In genomic region chrX:15938072-15938471, GRCh38 we compare ENCODE assay signal across 3 cellular contexts.
TF ChIP-seq lines count a peak whose summit lies in the region.

No MANE protein-coding gene starts in this region.

TF ChIP-seq in A549, 52 proteins besides CTCF, POLR2A, EP300 and RAD21:
- no peak for TF ChIP-seq NFE2L2 (conservative IDR thresholded peaks at IDR 0.05; ENCODE audit: low read length)
- TF ChIP-seq, protein P1, sequence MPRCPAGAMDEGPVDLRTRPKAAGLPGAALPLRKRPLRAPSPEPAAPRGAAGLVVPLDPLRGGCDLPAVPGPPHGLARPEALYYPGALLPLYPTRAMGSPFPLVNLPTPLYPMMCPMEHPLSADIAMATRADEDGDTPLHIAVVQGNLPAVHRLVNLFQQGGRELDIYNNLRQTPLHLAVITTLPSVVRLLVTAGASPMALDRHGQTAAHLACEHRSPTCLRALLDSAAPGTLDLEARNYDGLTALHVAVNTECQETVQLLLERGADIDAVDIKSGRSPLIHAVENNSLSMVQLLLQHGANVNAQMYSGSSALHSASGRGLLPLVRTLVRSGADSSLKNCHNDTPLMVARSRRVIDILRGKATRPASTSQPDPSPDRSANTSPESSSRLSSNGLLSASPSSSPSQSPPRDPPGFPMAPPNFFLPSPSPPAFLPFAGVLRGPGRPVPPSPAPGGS (IDR thresholded peaks at IDR 0.05) = no peak
- no peak for TF ChIP-seq HDAC2 (IDR thresholded peaks at IDR 0.05)
- no peak for TF ChIP-seq ZFP36 (IDR thresholded peaks at IDR 0.05; ENCODE audit: borderline replicate concordance, partially characterized antibody)
- TF ChIP-seq ZC3H11A (IDR thresholded peaks at IDR 0.05) = no peak
- TF ChIP-seq POLR2AphosphoS2 (conservative IDR thresholded peaks at IDR 0.05; ENCODE audit: low read length) = no peak
- TF ChIP-seq NR3C1 (IDR thresholded peaks at IDR 0.05) = no peak
- TF ChIP-seq TFCP2L1 (CRISPR knock-in tag; IDR thresholded peaks at IDR 0.05) = no peak
- TF ChIP-seq, protein P2, sequence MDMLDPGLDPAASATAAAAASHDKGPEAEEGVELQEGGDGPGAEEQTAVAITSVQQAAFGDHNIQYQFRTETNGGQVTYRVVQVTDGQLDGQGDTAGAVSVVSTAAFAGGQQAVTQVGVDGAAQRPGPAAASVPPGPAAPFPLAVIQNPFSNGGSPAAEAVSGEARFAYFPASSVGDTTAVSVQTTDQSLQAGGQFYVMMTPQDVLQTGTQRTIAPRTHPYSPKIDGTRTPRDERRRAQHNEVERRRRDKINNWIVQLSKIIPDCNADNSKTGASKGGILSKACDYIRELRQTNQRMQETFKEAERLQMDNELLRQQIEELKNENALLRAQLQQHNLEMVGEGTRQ (IDR thresholded peaks at IDR 0.05) = no peak
- no peak for TF ChIP-seq KDM1A (IDR thresholded peaks at IDR 0.05; ENCODE audit: low read depth)
- TF ChIP-seq, protein P3, sequence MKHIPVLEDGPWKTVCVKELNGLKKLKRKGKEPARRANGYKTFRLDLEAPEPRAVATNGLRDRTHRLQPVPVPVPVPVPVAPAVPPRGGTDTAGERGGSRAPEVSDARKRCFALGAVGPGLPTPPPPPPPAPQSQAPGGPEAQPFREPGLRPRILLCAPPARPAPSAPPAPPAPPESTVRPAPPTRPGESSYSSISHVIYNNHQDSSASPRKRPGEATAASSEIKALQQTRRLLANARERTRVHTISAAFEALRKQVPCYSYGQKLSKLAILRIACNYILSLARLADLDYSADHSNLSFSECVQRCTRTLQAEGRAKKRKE (CRISPR knock-in tag; IDR thresholded peaks at IDR 0.05; ENCODE audit: low read depth) = no peak
TF ChIP-seq in A549: peak in this region for 0.

TF ChIP-seq in WTC11, 78 proteins besides CTCF, POLR2A, EP300 and RAD21:
- peak; percentile 59; the same call in 1 of the 2 replicates for TF ChIP-seq PRDM15 (CRISPR knock-in tag; IDR thresholded peaks at IDR 0.05)
- TF ChIP-seq, protein P4, sequence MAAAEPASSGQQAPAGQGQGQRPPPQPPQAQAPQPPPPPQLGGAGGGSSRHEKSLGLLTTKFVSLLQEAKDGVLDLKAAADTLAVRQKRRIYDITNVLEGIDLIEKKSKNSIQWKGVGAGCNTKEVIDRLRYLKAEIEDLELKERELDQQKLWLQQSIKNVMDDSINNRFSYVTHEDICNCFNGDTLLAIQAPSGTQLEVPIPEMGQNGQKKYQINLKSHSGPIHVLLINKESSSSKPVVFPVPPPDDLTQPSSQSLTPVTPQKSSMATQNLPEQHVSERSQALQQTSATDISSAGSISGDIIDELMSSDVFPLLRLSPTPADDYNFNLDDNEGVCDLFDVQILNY (CRISPR knock-in tag; IDR thresholded peaks at IDR 0.05) = no peak

TF ChIP-seq in H1, 55 proteins besides CTCF, POLR2A, EP300 and RAD21:
- TF ChIP-seq SUZ12 (IDR thresholded peaks at IDR 0.05; ENCODE audit: low read length) (no peak), EGR1 (IDR thresholded peaks at IDR 0.05; ENCODE audit: borderline replicate concordance, low read depth, low read length) (no peak), POU5F1 (IDR thresholded peaks at IDR 0.05; ENCODE audit: low read depth, low read length) (no peak), CBX8 (IDR thresholded peaks at IDR 0.05; ENCODE audit: borderline replicate concordance, low read depth, low read length) (no peak), CHD2 (IDR thresholded peaks at IDR 0.05; ENCODE audit: low read length) (no peak), KDM1A (IDR thresholded peaks at IDR 0.05; ENCODE audit: borderline replicate concordance, low read length) (no peak), RFX5 (IDR thresholded peaks at IDR 0.05; ENCODE audit: borderline replicate concordance, low read depth, low read length) (no peak), BRCA1 (IDR thresholded peaks at IDR 0.05; ENCODE audit: low read depth, low read length) (no peak)
- TF ChIP-seq, protein P5, sequence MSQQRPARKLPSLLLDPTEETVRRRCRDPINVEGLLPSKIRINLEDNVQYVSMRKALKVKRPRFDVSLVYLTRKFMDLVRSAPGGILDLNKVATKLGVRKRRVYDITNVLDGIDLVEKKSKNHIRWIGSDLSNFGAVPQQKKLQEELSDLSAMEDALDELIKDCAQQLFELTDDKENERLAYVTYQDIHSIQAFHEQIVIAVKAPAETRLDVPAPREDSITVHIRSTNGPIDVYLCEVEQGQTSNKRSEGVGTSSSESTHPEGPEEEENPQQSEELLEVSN (IDR thresholded peaks at IDR 0.05) = peak; percentile 53
TF ChIP-seq in H1: peak in this region for 1.
